Comparison of ENCODE assay signal across 14 cellular contexts in genomic region chrX:50211510-50211909, GRCh38. TPM values are rescaled to one million over a fixed set of nuclear protein-coding genes. Genes with fewer than 3 reads are reported as not detected.
DNase-seq lines count a peak whose midpoint lies in the region; ATAC-seq, FAIRE-seq and TF ChIP-seq lines count a peak whose summit lies in the region.
"Had no signal": no experiment of that assay in that cellular context is flagged by ENCODE, and none has a peak within 500 bp of the region (broad histone marks: within the 10 kb centered on the region; RNA-seq: fewer than 3 reads in every experiment).

No MANE protein-coding gene starts in this region.

- no peak overlapping the region for H3K4me2 ChIP-seq in A549

- POLR2A ChIA-PET in A549 (lab: Yijun Ruan, JAX): no interaction called here

- TF ChIP-seq POLR2A in A549 (IDR thresholded peaks at IDR 0.05; ENCODE audit: low read length) (no peak), H54 (IDR thresholded peaks at IDR 0.05; ENCODE audit: low read depth, low read length) (no peak)

- ATAC-seq in A549 (peak; percentile 82 to 85; a peak in 5 of 6 replicates), HG03280 (IDR thresholded peaks at IDR 0.05; ENCODE audit: unreplicated experiment) (no peak), GM21825 (IDR thresholded peaks at IDR 0.05; ENCODE audit: unreplicated experiment) (no peak)
- ATAC-seq: lower lobe of right lung had no signal

- no peaks in the 10 kb centered on the region for H3K4me1 ChIP-seq in A549
- H3K4me1 ChIP-seq: lower lobe of right lung, uterus had no signal

- CTCF ChIA-PET in A549 (lab: Yijun Ruan, JAX): interaction anchor here (0.7 to 1.3 kb wide), 2 partner anchors 13 to 21 kb away, joined by 3 read pairs; no protein-coding TSS in a partner anchor

- H3K27ac ChIP-seq in A549: no peak overlapping the region
- H3K27ac ChIP-seq: coronary artery, lower lobe of right lung, uterus had no signal

- no peak for TF ChIP-seq RAD21 in A549 (conservative IDR thresholded peaks at IDR 0.05 in 1 of 2, IDR thresholded peaks at IDR 0.05 in 1 of 2)

- no peak for FAIRE-seq in A549 (lab: Jason Lieb, UNC)
- no peak for FAIRE-seq in H54 (lab: Jason Lieb, UNC)

- no peaks in the 10 kb centered on the region for H3K9me3 ChIP-seq in A549
- H3K9me3 ChIP-seq: lower lobe of right lung, uterus had no signal

- H3K4me3 ChIP-seq in A549 (no peak overlapping the region), GM12865 (ENCODE audit: low read depth, low read length) (no peak overlapping the region), epithelial cell of proximal tubule (ENCODE audit: low read depth, low read length) (no peak overlapping the region)
- H3K4me3 ChIP-seq: coronary artery, lower lobe of right lung, uterus had no signal

- TF ChIP-seq CTCF in A549 (IDR thresholded peaks at IDR 0.05) (peak; percentile 6; the same call in 1 of the 3 replicates), GM12865 (IDR thresholded peaks at IDR 0.05; ENCODE audit: insufficient read depth, low read depth, low read length, missing control alignments) (peak; percentile 11), epithelial cell of proximal tubule (conservative IDR thresholded peaks at IDR 0.05; ENCODE audit: low read depth, low read length) (peak; percentile 39)

- DNase-seq in A549 (ENCODE audit: low read depth in 1 of 2, low spot score in 1 of 2) (peak in 1 of 2 experiments; percentile 57), GM12865 (ENCODE audit: low read depth) (peak; percentile 1), NCI-H748 treated with DMSO at 0.1 percent for 48 hours (lab: John Stamatoyannopoulos, UW) (peak; percentile 4), epithelial cell of proximal tubule (ENCODE audit: low read depth) (no peak), T1000 (lab: John Stamatoyannopoulos, UW) (no peak), H54 (ENCODE audit: insufficient read length, low spot score) (no peak)
- DNase-seq: activated CD4-positive, alpha-beta memory T cell treated with anti-CD3 and anti-CD28 coated beads, Interleukin-2, amount 10 ng/mL, durations not matched to agents 7 days and 5 days; GDM1; lower lobe of right lung; NCI-H187 treated with DMSO at 0.1 percent for 48 hours; uterus had no signal

- 5% methylated on average over 7 of the region's 8 CpGs for WGBS in A549 (ENCODE audit: missing lambda C conversion rate)

- TF ChIP-seq EP300 in A549 (IDR thresholded peaks at IDR 0.05): no peak

TF ChIP-seq in A549, 52 proteins besides CTCF, POLR2A, EP300 and RAD21:
- TF ChIP-seq NR3C1 (IDR thresholded peaks at IDR 0.05) (no peak), MAFK (IDR thresholded peaks at IDR 0.05; ENCODE audit: partially characterized antibody) (no peak), RNF2 (IDR thresholded peaks at IDR 0.05; ENCODE audit: borderline replicate concordance, low read depth) (no peak), USF2 (IDR thresholded peaks at IDR 0.05) (no peak), SMC3 (IDR thresholded peaks at IDR 0.05) (no peak)
TF ChIP-seq in A549: peak in this region for 0.

RNA-seq across cellular contexts. Expression of gene CCNB3, which starts 6.9 kb away (rescaled TPM):
- polyA plus RNA-seq in A549 (2011; rRNA removed) (2.8 and 4.2 TPM in 2 replicates), A549 (2017; fragmentation: RNase III; extraction: RNeasy Plus Mini Kit Qiagen cat#74134 plus additional on column Dnase treatment) (1.3 to 1.9 TPM (median 1.5 TPM) in 3 replicates)
- 1.4 and 2.1 TPM in 2 replicates for polyA plus RNA-seq in A549 (2012; cell fraction: cytosol; rRNA removed)
- polyA plus RNA-seq in A549 (2012; cell fraction: nucleus; rRNA removed): 5.0 and 7.4 TPM in 2 replicates
- 1.7 and 2.3 TPM in 2 replicates for polyA minus RNA-seq in A549 (2011; rRNA and poly(A)+ RNA removed)
- 0.17 and 2.9 TPM in 2 replicates for total RNA-seq in epithelial cell of proximal tubule

RNA-seq across cellular contexts. Expression of gene AKAP4, which starts 10.7 kb away (rescaled TPM):
- not detected in 2 replicates for polyA plus RNA-seq in A549 (2011; rRNA removed)
- polyA plus RNA-seq in A549 (2012; cell fraction: cytosol; rRNA removed): not detected in 2 replicates
- polyA plus RNA-seq in A549 (2012; cell fraction: nucleus; rRNA removed): not detected in 2 replicates
- polyA plus RNA-seq in A549 (2017; fragmentation: RNase III; extraction: RNeasy Plus Mini Kit Qiagen cat#74134 plus additional on column Dnase treatment): not detected in 3 replicates
- polyA minus RNA-seq in A549 (2011; rRNA and poly(A)+ RNA removed): not detected in 2 replicates
- total RNA-seq in epithelial cell of proximal tubule: not detected in 2 replicates
- total RNA-seq: activated CD4-positive, alpha-beta memory T cell treated with anti-CD3 and anti-CD28 coated beads, Interleukin-2, amount 10 ng/mL, durations not matched to agents 7 days and 5 days; lower lobe of right lung; uterus had no signal

Comparison
In these comparisons a context has a peak if more than half of its experiments do, and no peak if none do; other contexts are left out.
1. ATAC-seq: peak in A549 (2 of 2); none in HG03280 (single experiment) and GM21825 (single experiment).
2. DNase-seq: peak in GM12865 (single experiment) and NCI-H748 treated with DMSO at 0.1 percent for 48 hours (single experiment); none in epithelial cell of proximal tubule (single experiment), T1000 (single experiment) and H54 (single experiment).
3. Peak in every context shown above with its lines, with median percentiles within 50 percentile points of each other: CTCF ChIP-seq.